ENCODE assay signal across 1 cellular context in genomic region chr7:12207046-12207445, GRCh38.
TF ChIP-seq lines count a peak whose summit lies in the region.

No MANE protein-coding gene starts in this region.

TF ChIP-seq in H1, 55 proteins besides CTCF, POLR2A, EP300 and RAD21 (continued from another document):
- TF ChIP-seq POU5F1 (IDR thresholded peaks at IDR 0.05; ENCODE audit: low read depth, low read length) = no peak
- TF ChIP-seq ATF2 (IDR thresholded peaks at IDR 0.05; ENCODE audit: low read length) = no peak
